8 cellular contexts compared by ENCODE assay signal in genomic region chr12:99985631-99986030, GRCh38. TPM values are rescaled to one million over a fixed set of nuclear protein-coding genes. Genes with fewer than 3 reads are reported as not detected.
DNase-seq lines count a peak whose midpoint lies in the region; ATAC-seq and TF ChIP-seq lines count a peak whose summit lies in the region.

No MANE protein-coding gene starts in this region.

- H3K4me1 Mint-ChIP-seq in activated naive CD8-positive, alpha-beta T cell treated with anti-CD3 and anti-CD28 coated beads, Interleukin-2, amount 10 ng/mL, durations not matched to agents 7 days and 5 days, result peaks cover 4% of the 10 kb centered on the region

- 77 to 94% methylated on average over 3 of the region's 3 CpGs for WGBS in mesodermal cell (ENCODE audit: insufficient coverage in 2 of 2), 2 experiments
- WGBS in urinary bladder, result 55% methylated on average over 3 of the region's 3 CpGs
- WGBS in right lobe of liver (ENCODE audit: insufficient coverage, low coverage, low lambda C conversion rate, missing lambda C conversion rate), result 70% methylated on average over 3 of the region's 3 CpGs

- H3K27me3 ChIP-seq in left ventricle myocardium inferior (ENCODE audit: low read depth), result peaks cover 40% of the 10 kb centered on the region
- no peaks in the 10 kb centered on the region for H3K27me3 ChIP-seq in Peyer's patch
- H3K27me3 ChIP-seq in right lobe of liver, result no peaks in the 10 kb centered on the region

- no peaks in the 10 kb centered on the region for H3K36me3 Mint-ChIP-seq in activated naive CD8-positive, alpha-beta T cell treated with anti-CD3 and anti-CD28 coated beads, Interleukin-2, amount 10 ng/mL, durations not matched to agents 7 days and 5 days

- no peaks in the 10 kb centered on the region for H3K9me3 ChIP-seq in left ventricle myocardium inferior (replicated peaks)
- no peaks in the 10 kb centered on the region for H3K9me3 ChIP-seq in mesodermal cell (ENCODE audit: control insufficient read depth, low read length)
- no peaks in the 10 kb centered on the region for H3K9me3 ChIP-seq in Peyer's patch
- no peaks in the 10 kb centered on the region for H3K9me3 ChIP-seq in right lobe of liver

- no peak overlapping the region for H3K27ac ChIP-seq in left ventricle myocardium inferior (replicated peaks)
- H3K27ac ChIP-seq in mesodermal cell (ENCODE audit: low read depth, low read length, severe bottlenecking), result no peak overlapping the region
- H3K27ac ChIP-seq in urinary bladder (ENCODE audit: low read depth), result no peak overlapping the region
- no peak overlapping the region for H3K27ac ChIP-seq in Peyer's patch
- H3K27ac ChIP-seq in right lobe of liver, result no peak overlapping the region

- peaks cover 59% of the 10 kb centered on the region for H3K27me3 Mint-ChIP-seq in activated naive CD8-positive, alpha-beta T cell treated with anti-CD3 and anti-CD28 coated beads, Interleukin-2, amount 10 ng/mL, durations not matched to agents 7 days and 5 days

- H3K4me3 ChIP-seq in left ventricle myocardium inferior (peak overlapping the region; percentile 68), mesodermal cell (ENCODE audit: extremely low read depth, insufficient read depth, low read length, poor library complexity, severe bottlenecking) (peak overlapping the region; percentile 50), urinary bladder (ENCODE audit: low read depth, low read length) (peak overlapping the region; percentile 73), Peyer's patch (no peak overlapping the region), right lobe of liver (no peak overlapping the region)

- TF ChIP-seq CTCF in left ventricle myocardium inferior (IDR thresholded peaks at IDR 0.05; ENCODE audit: borderline replicate concordance), result no peak
- no peak for TF ChIP-seq CTCF in Peyer's patch (IDR thresholded peaks at IDR 0.05)
- no peak for TF ChIP-seq CTCF in GM10266 (IDR thresholded peaks at IDR 0.05; ENCODE audit: control insufficient read depth, insufficient read depth, low read depth, missing control alignments)
- TF ChIP-seq CTCF in right lobe of liver (IDR thresholded peaks at IDR 0.05), result no peak

- intact Hi-C loops in left ventricle myocardium inferior (cut with micrococcal nuclease) (no loop called here), left ventricle myocardium superior (cut with micrococcal nuclease) (no loop called here), right lobe of liver (cut with DNase I) (no loop called here)

- no peak overlapping the region for H3K27ac Mint-ChIP-seq in activated naive CD8-positive, alpha-beta T cell treated with anti-CD3 and anti-CD28 coated beads, Interleukin-2, amount 10 ng/mL, durations not matched to agents 7 days and 5 days

- H3K36me3 ChIP-seq in left ventricle myocardium inferior (no peaks in the 10 kb centered on the region), mesodermal cell (ENCODE audit: control insufficient read depth, insufficient read depth, low read length) (no peaks in the 10 kb centered on the region), urinary bladder (ENCODE audit: insufficient read depth) (no peaks in the 10 kb centered on the region), Peyer's patch (no peaks in the 10 kb centered on the region), right lobe of liver (no peaks in the 10 kb centered on the region)

- POLR2A ChIA-PET in activated naive CD8-positive, alpha-beta T cell treated with anti-CD3 and anti-CD28 coated beads, Interleukin-2, amount 10 ng/mL, durations not matched to agents 7 days and 5 days (lab: Charles Lee), result no interaction called here

- peak overlapping the region; percentile 71 for H3K4me3 Mint-ChIP-seq in activated naive CD8-positive, alpha-beta T cell treated with anti-CD3 and anti-CD28 coated beads, Interleukin-2, amount 10 ng/mL, durations not matched to agents 7 days and 5 days

- DNase-seq in left ventricle myocardium inferior (no peak), left ventricle myocardium superior (no peak), Peyer's patch (no peak), GM10266 (ENCODE audit: extremely low spot score) (no peak), right lobe of liver (no peak)
- DNase-seq in activated naive CD8-positive, alpha-beta T cell treated with anti-CD3 and anti-CD28 coated beads, Interleukin-2, amount 10 ng/mL, durations not matched to agents 7 days and 5 days, result no peak

- H3K4me1 ChIP-seq in left ventricle myocardium inferior (peaks cover 15% of the 10 kb centered on the region), mesodermal cell (ENCODE audit: control insufficient read depth, insufficient read depth, low read length, poor library complexity, severe bottlenecking) (peaks cover 8% of the 10 kb centered on the region), urinary bladder (ENCODE audit: insufficient read depth) (no peaks in the 10 kb centered on the region), Peyer's patch (peaks cover 0 to 8% (median 0%) of the 10 kb centered on the region in 4 donors), right lobe of liver (no peaks in the 10 kb centered on the region)

- ATAC-seq in left ventricle myocardium superior, result no peak
- no peak for ATAC-seq in activated naive CD8-positive, alpha-beta T cell treated with anti-CD3 and anti-CD28 coated beads, Interleukin-2, amount 10 ng/mL, durations not matched to agents 7 days and 5 days (ENCODE audit: low read depth)
- ATAC-seq in right lobe of liver, result no peak

- no peaks in the 10 kb centered on the region for H3K9me3 Mint-ChIP-seq in activated naive CD8-positive, alpha-beta T cell treated with anti-CD3 and anti-CD28 coated beads, Interleukin-2, amount 10 ng/mL, durations not matched to agents 7 days and 5 days

- TF ChIP-seq POLR2A in Peyer's patch (IDR thresholded peaks at IDR 0.05) (no peak), right lobe of liver (IDR thresholded peaks at IDR 0.05) (no peak)

RNA-seq across cellular contexts. Expression of gene ANKS1B, which starts 0.9 kb away (rescaled TPM):
- total RNA-seq in left ventricle myocardium inferior (1.6 TPM), left ventricle myocardium superior (2.5 TPM), urinary bladder (43.7 TPM), Peyer's patch (10 to 100 TPM in 1 of 4 donors, 1 to 10 TPM in 2, under 1 TPM in 1; 0.88 to 10.7 (median 4.4) TPM), right lobe of liver (1 to 10 TPM in 1 of 6 experiments, under 1 TPM in 4, not detected in 1; 0.17 to 1.9 (median 0.44) TPM)
- total RNA-seq in activated naive CD8-positive, alpha-beta T cell treated with anti-CD3 and anti-CD28 coated beads, Interleukin-2, amount 10 ng/mL, durations not matched to agents 7 days and 5 days, result not detected
- 1.1 TPM for polyA plus RNA-seq in mesodermal cell (2013, experiment 1 of 2)
- polyA plus RNA-seq in mesodermal cell (2013, experiment 2 of 2), result 1.5 TPM
- 4.9 TPM for polyA plus RNA-seq in urinary bladder

Comparison
In these comparisons a context has a peak if more than half of its experiments do, and no peak if none do; other contexts are left out.
1. H3K4me3 ChIP-seq: peak in left ventricle myocardium inferior (single experiment), mesodermal cell (single experiment) and urinary bladder (single experiment); none in Peyer's patch (0 of 4) and right lobe of liver (0 of 3).